Comparison of ENCODE assay signal across 8 cellular contexts in the genomic region with DNA sequence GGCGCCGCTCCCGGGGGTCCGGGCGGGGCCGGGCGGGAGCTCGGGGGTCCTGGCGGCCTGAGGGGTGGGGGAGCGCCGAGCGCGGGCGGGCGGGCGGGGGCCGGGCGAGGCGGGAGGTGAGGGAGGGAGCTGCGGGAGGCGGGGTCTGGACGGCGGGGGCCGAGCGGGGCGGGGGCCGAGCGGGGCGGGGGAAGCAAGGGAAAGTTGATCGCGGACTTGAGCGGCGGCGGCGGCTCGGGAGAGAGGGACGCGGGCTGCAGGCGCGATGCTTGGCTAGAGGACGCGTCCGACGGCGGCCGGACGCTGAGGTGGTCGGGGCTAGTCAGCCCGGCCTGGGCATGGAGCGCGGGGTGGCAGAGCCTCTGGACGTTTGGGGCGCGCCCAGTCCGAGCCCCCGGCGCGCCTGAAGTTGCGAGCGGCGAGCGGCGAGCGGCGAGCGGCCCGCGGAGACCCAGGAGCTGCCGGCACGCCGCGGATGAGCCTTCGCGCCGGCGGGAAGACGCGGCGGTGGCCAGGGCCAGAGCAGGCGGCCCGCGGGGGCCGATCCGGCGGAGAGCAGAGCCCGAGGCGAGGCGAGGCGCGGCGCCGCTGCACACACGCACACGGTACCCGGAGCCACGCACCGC. TPM values are rescaled to one million over a fixed set of nuclear protein-coding genes. Genes with fewer than 3 reads are reported as not detected.
DNase-seq lines count a peak whose midpoint lies in the region; ATAC-seq and TF ChIP-seq lines count a peak whose summit lies in the region.

A gene (plus strand): TSS at position 207 of the 626 bp plus-strand sequence. CDS start 42,912 bp downstream, outside the sequence.

- in situ Hi-C loops in gastrocnemius medialis (cut with MboI; ENCODE audit: low sequenced_read_pairs in 4 of 4) = loop anchor here in 3 of 4 donors (10.0 to 25.0 kb wide), 2 partner anchors 168 to 415 kb away; no protein-coding TSS in a partner anchor

- H3K4me1 ChIP-seq in right atrium auricular region = peaks cover 0 to 21% of the 10 kb centered on the region in 2 donors
- peaks cover 7 to 10% of the 10 kb centered on the region in 2 donors for H3K4me1 ChIP-seq in gastrocnemius medialis

- no peak for TF ChIP-seq POLR2A in gastrocnemius medialis (IDR thresholded peaks at IDR 0.05)

- CTCF ChIA-PET in activated CD8-positive, alpha-beta memory T cell treated with anti-CD3 and anti-CD28 coated beads, Interleukin-2, amount 10 ng/mL, durations not matched to agents 7 days and 5 days (lab: Charles Lee) = interaction anchor here (1.1 to 3.2 kb wide), 5 partner anchors 12 to 499 kb away, joined by 3 to 25 read pairs (median 7); no protein-coding TSS in a partner anchor
- CTCF ChIA-PET in WTC11 (lab: Charles Lee) = interaction anchor here (0.7 to 8.8 kb wide), 49 partner anchors 10 to 350 kb away, joined by 3 to 120 read pairs (median 5); a partner anchor contains a TSS

- intact Hi-C loops in gastrocnemius medialis (cut with DNase I; ENCODE audit: low total_unique reads) = loop anchor here (1.0 to 5.0 kb wide), 3 partner anchors 85 to 310 kb away; no protein-coding TSS in a partner anchor

- no peak within 1 kb of the TSS for H3K27ac Mint-ChIP-seq in activated CD8-positive, alpha-beta memory T cell treated with anti-CD3 and anti-CD28 coated beads, Interleukin-2, amount 10 ng/mL, durations not matched to agents 7 days and 5 days
- no peak within 1 kb of the TSS for H3K27ac Mint-ChIP-seq in WTC11

- peak; percentile 24 for ATAC-seq in activated CD8-positive, alpha-beta memory T cell treated with anti-CD3 and anti-CD28 coated beads, Interleukin-2, amount 10 ng/mL, durations not matched to agents 7 days and 5 days
- ATAC-seq in WTC11 = peak; percentile 21
- ATAC-seq in gastrocnemius medialis = peak; percentile 37 to 38
- no peak for ATAC-seq in GM19455 (IDR thresholded peaks at IDR 0.05; ENCODE audit: unreplicated experiment)
- no peak for ATAC-seq in HG02588 (IDR thresholded peaks at IDR 0.05; ENCODE audit: unreplicated experiment)
- no peak for ATAC-seq in GM21360 (IDR thresholded peaks at IDR 0.05; ENCODE audit: unreplicated experiment)

- H3K9me3 Mint-ChIP-seq in activated CD8-positive, alpha-beta memory T cell treated with anti-CD3 and anti-CD28 coated beads, Interleukin-2, amount 10 ng/mL, durations not matched to agents 7 days and 5 days (ENCODE audit: low read depth) = no peaks in the 10 kb centered on the region
- no peaks in the 10 kb centered on the region for H3K9me3 Mint-ChIP-seq in WTC11

- no peaks in the 10 kb centered on the region for H3K27me3 ChIP-seq in right atrium auricular region
- H3K27me3 ChIP-seq in gastrocnemius medialis = peaks cover 23 to 45% (median 41%) of the 10 kb centered on the region in 3 donors

- no peaks in the 10 kb centered on the region for H3K36me3 ChIP-seq in right atrium auricular region
- no peaks in the 10 kb centered on the region for H3K36me3 ChIP-seq in gastrocnemius medialis

- H3K9me3 ChIP-seq in right atrium auricular region (no peaks in the 10 kb centered on the region), gastrocnemius medialis (no peaks in the 10 kb centered on the region)

- no peak for TF ChIP-seq CTCF in WTC11 (IDR thresholded peaks at IDR 0.05)
- TF ChIP-seq CTCF in right atrium auricular region (IDR thresholded peaks at IDR 0.05) = no peak
- TF ChIP-seq CTCF in gastrocnemius medialis (IDR thresholded peaks at IDR 0.05 in 4 of 5, conservative IDR thresholded peaks at IDR 0.05 in 1 of 5) = no peak

- peak within 1 kb of the TSS; percentile 44 to 62 for H3K4me3 ChIP-seq in right atrium auricular region
- H3K4me3 ChIP-seq in gastrocnemius medialis = peak within 1 kb of the TSS; percentile 45 to 69 (median 57)

- peaks cover 57% of the 10 kb centered on the region for H3K27me3 Mint-ChIP-seq in activated CD8-positive, alpha-beta memory T cell treated with anti-CD3 and anti-CD28 coated beads, Interleukin-2, amount 10 ng/mL, durations not matched to agents 7 days and 5 days
- H3K27me3 Mint-ChIP-seq in WTC11 (ENCODE audit: low read depth) = peaks cover 59% of the 10 kb centered on the region

- H3K4me3 Mint-ChIP-seq in activated CD8-positive, alpha-beta memory T cell treated with anti-CD3 and anti-CD28 coated beads, Interleukin-2, amount 10 ng/mL, durations not matched to agents 7 days and 5 days = no peak within 1 kb of the TSS
- peak within 1 kb of the TSS; percentile 70 for H3K4me3 Mint-ChIP-seq in WTC11

- H3K4me1 Mint-ChIP-seq in activated CD8-positive, alpha-beta memory T cell treated with anti-CD3 and anti-CD28 coated beads, Interleukin-2, amount 10 ng/mL, durations not matched to agents 7 days and 5 days = no peaks in the 10 kb centered on the region
- peaks cover 20% of the 10 kb centered on the region for H3K4me1 Mint-ChIP-seq in WTC11

- peak; percentile 28 for DNase-seq in activated CD8-positive, alpha-beta memory T cell treated with anti-CD3 and anti-CD28 coated beads, Interleukin-2, amount 10 ng/mL, durations not matched to agents 7 days and 5 days
- no peak for DNase-seq in activated CD8-positive, alpha-beta memory T cell treated with anti-CD3 and anti-CD28 coated beads for 24 hours
- DNase-seq in WTC11 (ENCODE audit: low spot score) (peak; percentile 69), right atrium auricular region (ENCODE audit: low spot score) (peak; percentile 53), gastrocnemius medialis (no peak)

- H3K36me3 Mint-ChIP-seq in activated CD8-positive, alpha-beta memory T cell treated with anti-CD3 and anti-CD28 coated beads, Interleukin-2, amount 10 ng/mL, durations not matched to agents 7 days and 5 days = no peaks in the 10 kb centered on the region
- H3K36me3 Mint-ChIP-seq in WTC11 = no peaks in the 10 kb centered on the region

- POLR2A ChIA-PET in WTC11 (lab: Charles Lee) = interaction anchor here (1.4 kb wide), 1 partner anchor 20 kb away, joined by 3 read pairs; no protein-coding TSS in a partner anchor

- peak within 1 kb of the TSS; percentile 5 to 70 for H3K27ac ChIP-seq in right atrium auricular region
- peak within 1 kb of the TSS in 1 of 4 donors; percentile 40 for H3K27ac ChIP-seq in gastrocnemius medialis

TF ChIP-seq in WTC11, 78 proteins besides CTCF, POLR2A, EP300 and RAD21 (continues in another document):
- TF ChIP-seq SP1 (CRISPR knock-in tag; conservative IDR thresholded peaks at IDR 0.05) = no peak
- TF ChIP-seq, protein P1, sequence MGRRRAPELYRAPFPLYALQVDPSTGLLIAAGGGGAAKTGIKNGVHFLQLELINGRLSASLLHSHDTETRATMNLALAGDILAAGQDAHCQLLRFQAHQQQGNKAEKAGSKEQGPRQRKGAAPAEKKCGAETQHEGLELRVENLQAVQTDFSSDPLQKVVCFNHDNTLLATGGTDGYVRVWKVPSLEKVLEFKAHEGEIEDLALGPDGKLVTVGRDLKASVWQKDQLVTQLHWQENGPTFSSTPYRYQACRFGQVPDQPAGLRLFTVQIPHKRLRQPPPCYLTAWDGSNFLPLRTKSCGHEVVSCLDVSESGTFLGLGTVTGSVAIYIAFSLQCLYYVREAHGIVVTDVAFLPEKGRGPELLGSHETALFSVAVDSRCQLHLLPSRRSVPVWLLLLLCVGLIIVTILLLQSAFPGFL (CRISPR knock-in tag; IDR thresholded peaks at IDR 0.05; ENCODE audit: borderline replicate concordance) = no peak
- TF ChIP-seq SMAD3 (CRISPR knock-in tag; IDR thresholded peaks at IDR 0.05; ENCODE audit: borderline replicate concordance) = no peak
- TF ChIP-seq, protein P2, sequence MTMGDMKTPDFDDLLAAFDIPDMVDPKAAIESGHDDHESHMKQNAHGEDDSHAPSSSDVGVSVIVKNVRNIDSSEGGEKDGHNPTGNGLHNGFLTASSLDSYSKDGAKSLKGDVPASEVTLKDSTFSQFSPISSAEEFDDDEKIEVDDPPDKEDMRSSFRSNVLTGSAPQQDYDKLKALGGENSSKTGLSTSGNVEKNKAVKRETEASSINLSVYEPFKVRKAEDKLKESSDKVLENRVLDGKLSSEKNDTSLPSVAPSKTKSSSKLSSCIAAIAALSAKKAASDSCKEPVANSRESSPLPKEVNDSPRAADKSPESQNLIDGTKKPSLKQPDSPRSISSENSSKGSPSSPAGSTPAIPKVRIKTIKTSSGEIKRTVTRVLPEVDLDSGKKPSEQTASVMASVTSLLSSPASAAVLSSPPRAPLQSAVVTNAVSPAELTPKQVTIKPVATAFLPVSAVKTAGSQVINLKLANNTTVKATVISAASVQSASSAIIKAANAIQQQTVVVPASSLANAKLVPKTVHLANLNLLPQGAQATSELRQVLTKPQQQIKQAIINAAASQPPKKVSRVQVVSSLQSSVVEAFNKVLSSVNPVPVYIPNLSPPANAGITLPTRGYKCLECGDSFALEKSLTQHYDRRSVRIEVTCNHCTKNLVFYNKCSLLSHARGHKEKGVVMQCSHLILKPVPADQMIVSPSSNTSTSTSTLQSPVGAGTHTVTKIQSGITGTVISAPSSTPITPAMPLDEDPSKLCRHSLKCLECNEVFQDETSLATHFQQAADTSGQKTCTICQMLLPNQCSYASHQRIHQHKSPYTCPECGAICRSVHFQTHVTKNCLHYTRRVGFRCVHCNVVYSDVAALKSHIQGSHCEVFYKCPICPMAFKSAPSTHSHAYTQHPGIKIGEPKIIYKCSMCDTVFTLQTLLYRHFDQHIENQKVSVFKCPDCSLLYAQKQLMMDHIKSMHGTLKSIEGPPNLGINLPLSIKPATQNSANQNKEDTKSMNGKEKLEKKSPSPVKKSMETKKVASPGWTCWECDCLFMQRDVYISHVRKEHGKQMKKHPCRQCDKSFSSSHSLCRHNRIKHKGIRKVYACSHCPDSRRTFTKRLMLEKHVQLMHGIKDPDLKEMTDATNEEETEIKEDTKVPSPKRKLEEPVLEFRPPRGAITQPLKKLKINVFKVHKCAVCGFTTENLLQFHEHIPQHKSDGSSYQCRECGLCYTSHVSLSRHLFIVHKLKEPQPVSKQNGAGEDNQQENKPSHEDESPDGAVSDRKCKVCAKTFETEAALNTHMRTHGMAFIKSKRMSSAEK (CRISPR knock-in tag; IDR thresholded peaks at IDR 0.05; ENCODE audit: borderline replicate concordance) = no peak
- 0 out of 2 replicates have a peak, but pooled peaks have one; percentile 16 for TF ChIP-seq RELA (CRISPR knock-in tag; IDR thresholded peaks at IDR 0.05; ENCODE audit: borderline replicate concordance)
- TF ChIP-seq NR1H2 (CRISPR knock-in tag; IDR thresholded peaks at IDR 0.05) = no peak
- no peak for TF ChIP-seq CREM (CRISPR knock-in tag; IDR thresholded peaks at IDR 0.05)

RNA-seq across cellular contexts. Expression of the gene that starts here (rescaled TPM):
- total RNA-seq in activated CD8-positive, alpha-beta memory T cell treated with anti-CD3 and anti-CD28 coated beads, Interleukin-2, amount 10 ng/mL, durations not matched to agents 7 days and 5 days = under 1 TPM; 0.16 to 0.61 TPM
- total RNA-seq in WTC11 (2021) = 2.1 to 3.1 TPM (median 2.9 TPM) in 3 replicates
- 1 to 10 TPM; 3.9 to 4.4 TPM for total RNA-seq in right atrium auricular region
- 1 to 10 TPM in 2 of 4 donors, under 1 TPM in 2; 0.53 to 1.8 (median 1.2) TPM for total RNA-seq in gastrocnemius medialis

Comparison
In these comparisons a context has a peak if more than half of its experiments do, and no peak if none do; other contexts are left out.
1. Peak in DNase-seq and ATAC-seq in activated CD8-positive, alpha-beta memory T cell treated with anti-CD3 and anti-CD28 coated beads, Interleukin-2, amount 10 ng/mL, durations not matched to agents 7 days and 5 days; RNA of the gene not detected or under 1 TPM.
2. ATAC-seq: peak in WTC11 (single experiment) and gastrocnemius medialis (2 of 2); none in GM19455 (single experiment), HG02588 (single experiment) and GM21360 (single experiment).
3. DNase-seq: peak in WTC11 (single experiment) and right atrium auricular region (single experiment); none in activated CD8-positive, alpha-beta memory T cell treated with anti-CD3 and anti-CD28 coated beads for 24 hours (single experiment) and gastrocnemius medialis (0 of 2).